Comparison of ENCODE assay signal across 13 cellular contexts in the genomic region with DNA sequence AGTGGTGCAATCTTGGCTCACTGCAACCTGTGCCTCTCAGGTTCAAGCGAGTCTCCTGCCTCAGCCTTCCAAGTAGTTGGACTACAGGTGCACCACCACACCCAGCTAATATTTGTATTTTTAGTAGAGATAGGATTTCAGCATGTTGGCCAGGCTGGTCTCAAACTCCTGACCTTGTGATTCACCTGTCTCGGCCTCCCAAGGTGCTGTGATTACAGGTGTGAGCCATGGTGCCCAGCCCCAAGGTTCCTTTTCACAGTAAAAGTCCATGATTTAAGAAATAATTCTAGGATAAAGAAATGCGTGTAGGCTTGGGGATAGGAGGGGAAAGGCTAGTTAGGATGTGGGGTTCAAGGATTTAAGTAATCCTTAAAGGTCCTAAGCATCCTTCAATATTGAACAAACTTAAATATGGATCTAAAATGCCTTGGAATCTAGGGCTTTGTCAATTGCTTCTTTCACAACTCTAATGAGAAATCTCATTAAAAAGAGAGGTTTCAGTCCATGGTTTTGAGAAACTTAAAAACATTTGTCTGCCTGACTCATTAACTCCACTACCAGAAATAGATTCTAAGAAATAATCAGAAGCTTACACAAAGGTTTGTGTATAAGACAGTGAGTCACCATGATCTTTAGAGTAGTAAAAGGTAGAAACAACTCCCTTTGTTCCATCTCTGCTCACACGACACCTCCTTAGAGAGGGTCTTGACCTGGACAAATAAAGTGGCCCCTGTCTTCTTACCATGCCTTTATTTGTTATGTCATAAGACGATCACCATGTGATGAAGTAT.
A peak's percentile ranks its signal among the peaks of the same experiment; 100 is the strongest.
DNase-seq lines count a peak whose midpoint lies in the region; ATAC-seq and TF ChIP-seq lines count a peak whose summit lies in the region.
"Had no signal": no experiment of that assay in that cellular context is flagged by ENCODE, and none has a peak within 500 bp of the region (broad histone marks: within the 10 kb centered on the region; RNA-seq: fewer than 3 reads in every experiment).

No MANE protein-coding gene starts in this region.

- peaks cover 43% of the 10 kb centered on the region for H3K4me1 Mint-ChIP-seq in activated CD8-positive, alpha-beta memory T cell treated with anti-CD3 and anti-CD28 coated beads, Interleukin-2, amount 10 ng/mL, durations not matched to agents 7 days and 5 days
- peaks cover 29% of the 10 kb centered on the region for H3K4me1 Mint-ChIP-seq in T-helper 17 cell

- H3K9me3 ChIP-seq in T-helper 17 cell (ENCODE audit: control insufficient read depth, low read length, poor library complexity, severe bottlenecking) (peaks cover 5% of the 10 kb centered on the region), Peyer's patch (no peaks in the 10 kb centered on the region)
- H3K9me3 ChIP-seq: neutrophil had no signal

- H3K4me3 ChIP-seq in Peyer's patch: no peak overlapping the region

- H3K36me3 ChIP-seq in Peyer's patch: no peaks in the 10 kb centered on the region
- H3K36me3 ChIP-seq: neutrophil had no signal

- H3K9me3 Mint-ChIP-seq in activated CD8-positive, alpha-beta memory T cell treated with anti-CD3 and anti-CD28 coated beads, Interleukin-2, amount 10 ng/mL, durations not matched to agents 7 days and 5 days (ENCODE audit: low read depth): peaks cover 7% of the 10 kb centered on the region
- H3K9me3 Mint-ChIP-seq: dendritic cell treated with granulocyte-macrophage colony-stimulating factor and Interleukin-4, amounts not matched to agents 40 ng/mL and 50 ng/mL, for 4 days had no signal

- no peak overlapping the region for H3K27ac ChIP-seq in Peyer's patch
- H3K27ac ChIP-seq: HL-60, neutrophil had no signal

- no peak for TF ChIP-seq POLR2A in Peyer's patch (IDR thresholded peaks at IDR 0.05)

- DNase-seq in activated CD8-positive, alpha-beta memory T cell treated with anti-CD3 and anti-CD28 coated beads, Interleukin-2, amount 50 U/mL, for 48 hours: peak; percentile 40
- no peak for DNase-seq in activated CD8-positive, alpha-beta memory T cell treated with anti-CD3 and anti-CD28 coated beads, Interleukin-2, amount 10 ng/mL, durations not matched to agents 7 days and 5 days
- no peak for DNase-seq in T-helper 17 cell
- DNase-seq in fibroblast of gingiva (ENCODE audit: low read depth): peak; percentile 24
- DNase-seq in stimulated activated naive CD8-positive, alpha-beta T cell treated with anti-CD3 and anti-CD28 coated beads, Interleukin-15, Interleukin-2, amounts not matched to agents 100 U/mL and 50 U/mL, for 24 hours: no peak
- DNase-seq in NCI-H748 treated with DMSO at 0.1 percent for 48 hours (lab: John Stamatoyannopoulos, UW): no peak
- DNase-seq in Peyer's patch: no peak
- no peak for DNase-seq in KBM-7
- DNase-seq: AML-193, GF-D8 had no signal

- in situ Hi-C loops in KBM-7 (cut with MboI; ENCODE audit: low pct_unique_long_range_greater_than_20kb, low sequenced_read_pairs): no loop called here

- no peaks in the 10 kb centered on the region for H3K27me3 ChIP-seq in Peyer's patch
- H3K27me3 ChIP-seq: neutrophil had no signal

- peaks cover 10% of the 10 kb centered on the region for H3K27me3 Mint-ChIP-seq in activated CD8-positive, alpha-beta memory T cell treated with anti-CD3 and anti-CD28 coated beads, Interleukin-2, amount 10 ng/mL, durations not matched to agents 7 days and 5 days
- no peaks in the 10 kb centered on the region for H3K27me3 Mint-ChIP-seq in T-helper 17 cell
- H3K27me3 Mint-ChIP-seq: dendritic cell treated with granulocyte-macrophage colony-stimulating factor and Interleukin-4, amounts not matched to agents 40 ng/mL and 50 ng/mL, for 4 days had no signal

- no peak for TF ChIP-seq CTCF in Peyer's patch (IDR thresholded peaks at IDR 0.05)

- peaks cover 0 to 8% (median 0%) of the 10 kb centered on the region in 4 donors for H3K4me1 ChIP-seq in Peyer's patch

- no peak overlapping the region for H3K27ac Mint-ChIP-seq in activated CD8-positive, alpha-beta memory T cell treated with anti-CD3 and anti-CD28 coated beads, Interleukin-2, amount 10 ng/mL, durations not matched to agents 7 days and 5 days
- H3K27ac Mint-ChIP-seq in T-helper 17 cell: peak overlapping the region; percentile 96

- no peak overlapping the region for H3K4me3 Mint-ChIP-seq in activated CD8-positive, alpha-beta memory T cell treated with anti-CD3 and anti-CD28 coated beads, Interleukin-2, amount 10 ng/mL, durations not matched to agents 7 days and 5 days
- H3K4me3 Mint-ChIP-seq in T-helper 17 cell: no peak overlapping the region
- H3K4me3 Mint-ChIP-seq: dendritic cell treated with granulocyte-macrophage colony-stimulating factor and Interleukin-4, amounts not matched to agents 40 ng/mL and 50 ng/mL, for 4 days had no signal

- no peak for ATAC-seq in activated CD8-positive, alpha-beta memory T cell treated with anti-CD3 and anti-CD28 coated beads, Interleukin-2, amount 10 ng/mL, durations not matched to agents 7 days and 5 days
- ATAC-seq in T-helper 17 cell: no peak
- ATAC-seq in stimulated activated naive CD8-positive, alpha-beta T cell treated with anti-CD3 and anti-CD28 coated beads, Interleukin-15, Interleukin-2, amounts not matched to agents 100 U/mL and 50 U/mL, for 24 hours: peak; percentile 78

- peaks cover 12% of the 10 kb centered on the region for H3K36me3 Mint-ChIP-seq in activated CD8-positive, alpha-beta memory T cell treated with anti-CD3 and anti-CD28 coated beads, Interleukin-2, amount 10 ng/mL, durations not matched to agents 7 days and 5 days
- peaks cover 3% of the 10 kb centered on the region for H3K36me3 Mint-ChIP-seq in T-helper 17 cell (ENCODE audit: low read depth)

- CTCF ChIA-PET in activated CD8-positive, alpha-beta memory T cell treated with anti-CD3 and anti-CD28 coated beads, Interleukin-2, amount 10 ng/mL, durations not matched to agents 7 days and 5 days (lab: Charles Lee): interaction anchor here (0.7 kb wide), 1 partner anchor 33 kb away, joined by 3 read pairs; no protein-coding TSS in a partner anchor

Comparison
In these comparisons a context has a peak if more than half of its experiments do, and no peak if none do; other contexts are left out.
1. DNase-seq: peak in activated CD8-positive, alpha-beta memory T cell treated with anti-CD3 and anti-CD28 coated beads, Interleukin-2, amount 50 U/mL, for 48 hours (single experiment) and fibroblast of gingiva (single experiment); none in activated CD8-positive, alpha-beta memory T cell treated with anti-CD3 and anti-CD28 coated beads, Interleukin-2, amount 10 ng/mL, durations not matched to agents 7 days and 5 days (single experiment), T-helper 17 cell (0 of 3), stimulated activated naive CD8-positive, alpha-beta T cell treated with anti-CD3 and anti-CD28 coated beads, Interleukin-15, Interleukin-2, amounts not matched to agents 100 U/mL and 50 U/mL, for 24 hours (single experiment), NCI-H748 treated with DMSO at 0.1 percent for 48 hours (single experiment), Peyer's patch (0 of 3) and KBM-7 (single experiment).